20 cellular contexts compared by ENCODE assay signal in the genomic region with DNA sequence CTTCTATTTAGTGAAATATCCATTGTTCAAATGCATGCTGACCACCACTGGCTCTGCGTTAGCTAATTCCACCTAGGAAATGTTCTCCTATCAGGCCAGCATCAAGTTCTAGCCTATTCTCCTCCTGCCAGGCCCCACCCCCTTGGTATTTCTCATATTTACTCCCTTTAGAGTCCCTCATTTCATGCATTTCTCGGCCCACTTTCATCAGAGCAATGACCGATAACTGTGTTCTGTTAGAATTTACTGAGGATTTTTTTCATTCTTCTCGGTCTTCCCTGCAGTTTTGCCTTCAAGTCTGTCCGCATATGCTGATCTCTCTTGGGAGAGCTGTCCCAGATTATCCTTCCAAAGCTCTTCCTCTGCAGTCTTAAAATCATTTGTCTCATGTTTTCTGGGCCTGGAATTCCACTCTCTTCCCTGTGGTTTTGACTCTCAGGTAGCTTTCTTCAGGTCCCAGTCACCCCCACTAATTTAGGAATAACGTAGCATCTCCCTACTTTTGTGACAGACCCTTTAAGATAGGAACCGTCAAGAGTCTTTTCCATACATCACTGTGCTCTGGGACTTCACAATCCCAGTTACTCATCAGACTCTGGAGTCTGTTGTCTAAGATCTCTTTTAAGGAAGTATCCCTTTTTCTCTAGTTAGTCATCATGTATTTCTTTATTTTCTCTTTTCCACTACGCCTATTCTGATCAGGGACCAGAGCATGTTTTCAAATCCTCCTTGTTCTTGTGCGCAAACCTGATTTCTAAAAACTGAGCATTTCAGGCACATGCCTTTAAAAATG.
DNase-seq lines count a peak whose midpoint lies in the region; ATAC-seq and TF ChIP-seq lines count a peak whose summit lies in the region.
"Had no signal": no experiment of that assay in that cellular context is flagged by ENCODE, and none has a peak within 500 bp of the region (broad histone marks: within the 10 kb centered on the region; RNA-seq: fewer than 3 reads in every experiment).

No MANE protein-coding gene starts in this region.

- TF ChIP-seq CTCF in AG10803 (conservative IDR thresholded peaks at IDR 0.05; ENCODE audit: low read length), result no peak
- no peak for TF ChIP-seq CTCF in HFFc6 (IDR thresholded peaks at IDR 0.05)
- TF ChIP-seq CTCF in mammary epithelial cell (conservative IDR thresholded peaks at IDR 0.05 in 1 of 2, IDR thresholded peaks at IDR 0.05 in 1 of 2; ENCODE audit: extremely low read depth in 1 of 2, insufficient read depth in 1 of 2, low read depth in 1 of 2, low read length in 2 of 2), result no peak

- no peaks in the 10 kb centered on the region for H3K79me2 ChIP-seq in mammary epithelial cell (ENCODE audit: insufficient read depth, low read length)

- in situ Hi-C loops in mammary epithelial cell (cut with MboI; ENCODE audit: low sequenced_read_pairs in 2 of 2), result no loop called here

- peak overlapping the region; percentile 56 for H3K4me3 Mint-ChIP-seq in HFFc6
- H3K4me3 Mint-ChIP-seq in activated naive CD8-positive, alpha-beta T cell treated with anti-CD3 and anti-CD28 coated beads for 36 hours, result no peak overlapping the region
- H3K4me3 Mint-ChIP-seq: activated CD8-positive, alpha-beta T cell treated with anti-CD3 and anti-CD28 coated beads for 36 hours; activated T-helper 1 cell treated with anti-CD3 and anti-CD28 coated beads, Interleukin-12 subunit alpha, Interleukin-12 subunit beta, Interleukin-2, Interleukin-4 antibody, amounts not matched to agents 30 ng/mL and 10 ng/mL and 1 ng/mL, durations not matched to agents 14 hours and 24 hours and 36 hours; dendritic cell treated with granulocyte-macrophage colony-stimulating factor and Interleukin-4, amounts not matched to agents 40 ng/mL and 50 ng/mL, for 4 days; IgD-negative memory B cell; nephron; type B pancreatic cell had no signal

- intact Hi-C loops in mammary epithelial cell (cut with micrococcal nuclease), result no loop called here

- H3K27me3 Mint-ChIP-seq in HFFc6 (ENCODE audit: insufficient read depth), result peaks cover 2% of the 10 kb centered on the region; the same call in 1 of the 2 replicates
- no peaks in the 10 kb centered on the region for H3K27me3 Mint-ChIP-seq in activated naive CD8-positive, alpha-beta T cell treated with anti-CD3 and anti-CD28 coated beads for 36 hours
- H3K27me3 Mint-ChIP-seq: activated CD8-positive, alpha-beta T cell treated with anti-CD3 and anti-CD28 coated beads for 36 hours; dendritic cell treated with granulocyte-macrophage colony-stimulating factor and Interleukin-4, amounts not matched to agents 40 ng/mL and 50 ng/mL, for 4 days; type B pancreatic cell had no signal

- no peak overlapping the region for H2AFZ ChIP-seq in mammary epithelial cell (ENCODE audit: low read depth, low read length)

- peaks cover 79% of the 10 kb centered on the region for H3K4me1 Mint-ChIP-seq in HFFc6 (ENCODE audit: low read depth)
- peaks cover 13% of the 10 kb centered on the region for H3K4me1 Mint-ChIP-seq in activated naive CD8-positive, alpha-beta T cell treated with anti-CD3 and anti-CD28 coated beads for 36 hours
- H3K4me1 Mint-ChIP-seq: IgD-negative memory B cell had no signal

- peak overlapping the region; percentile 89 for H3K27ac Mint-ChIP-seq in HFFc6
- no peak overlapping the region for H3K27ac Mint-ChIP-seq in activated naive CD8-positive, alpha-beta T cell treated with anti-CD3 and anti-CD28 coated beads for 36 hours
- H3K27ac Mint-ChIP-seq: activated CD8-positive, alpha-beta T cell treated with anti-CD3 and anti-CD28 coated beads for 36 hours; activated T-helper 1 cell treated with anti-CD3 and anti-CD28 coated beads, Interleukin-12 subunit alpha, Interleukin-12 subunit beta, Interleukin-2, Interleukin-4 antibody, amounts not matched to agents 30 ng/mL and 10 ng/mL and 1 ng/mL, durations not matched to agents 14 hours and 24 hours and 36 hours; dendritic cell treated with granulocyte-macrophage colony-stimulating factor and Interleukin-4, amounts not matched to agents 40 ng/mL and 50 ng/mL, for 4 days; IgD-negative memory B cell; type B pancreatic cell had no signal

- dilution Hi-C loops in mammary epithelial cell (cut with HindIII; ENCODE audit: low sequenced_read_pairs), result no loop called here

- H3K4me3 ChIP-seq in AG10803 (ENCODE audit: low read length) (no peak overlapping the region), mammary epithelial cell (replicated peaks in 1 of 3; ENCODE audit: insufficient read depth in 1 of 3, low read depth in 2 of 3, low read length in 3 of 3) (no peak overlapping the region)
- H3K4me3 ChIP-seq: lung had no signal

- H3K9me3 Mint-ChIP-seq in HFFc6, result no peaks in the 10 kb centered on the region
- no peaks in the 10 kb centered on the region for H3K9me3 Mint-ChIP-seq in activated naive CD8-positive, alpha-beta T cell treated with anti-CD3 and anti-CD28 coated beads for 36 hours
- H3K9me3 Mint-ChIP-seq: activated CD8-positive, alpha-beta T cell treated with anti-CD3 and anti-CD28 coated beads for 36 hours; activated T-helper 1 cell treated with anti-CD3 and anti-CD28 coated beads, Interleukin-12 subunit alpha, Interleukin-12 subunit beta, Interleukin-2, Interleukin-4 antibody, amounts not matched to agents 30 ng/mL and 10 ng/mL and 1 ng/mL, durations not matched to agents 14 hours and 24 hours and 36 hours; dendritic cell treated with granulocyte-macrophage colony-stimulating factor and Interleukin-4, amounts not matched to agents 40 ng/mL and 50 ng/mL, for 4 days; IgD-negative memory B cell; nephron; type B pancreatic cell had no signal

- H3K9ac ChIP-seq in mammary epithelial cell (ENCODE audit: insufficient read depth, low read length), result no peak overlapping the region

- no peaks in the 10 kb centered on the region for H4K20me1 ChIP-seq in mammary epithelial cell (ENCODE audit: insufficient read depth, low read length)

- H3K36me3 Mint-ChIP-seq in HFFc6 (ENCODE audit: low read depth), result no peaks in the 10 kb centered on the region
- no peaks in the 10 kb centered on the region for H3K36me3 Mint-ChIP-seq in activated naive CD8-positive, alpha-beta T cell treated with anti-CD3 and anti-CD28 coated beads for 36 hours
- H3K36me3 Mint-ChIP-seq: IgD-negative memory B cell, type B pancreatic cell had no signal

- peak; percentile 22 for DNase-seq in AG10803 (ENCODE audit: low read depth)
- peak; percentile 23 for DNase-seq in HFFc6
- no peak for DNase-seq in mammary epithelial cell
- peak; percentile 35 for DNase-seq in iris pigment epithelial cell (ENCODE audit: low read depth)
- DNase-seq in activated naive CD4-positive, alpha-beta T cell treated with anti-CD3 and anti-CD28 coated beads, Interleukin-2, amount 50 U/mL, for 16 hours, result no peak
- DNase-seq in activated naive CD8-positive, alpha-beta T cell treated with anti-CD3 and anti-CD28 coated beads for 36 hours, result no peak
- DNase-seq in A172 (ENCODE audit: low spot score), result no peak
- DNase-seq: activated CD8-positive, alpha-beta T cell treated with anti-CD3 and anti-CD28 coated beads for 36 hours; amniotic stem cell; DMS 273 treated with DMSO at 0.1 percent for 48 hours; NCI-H1417; NK-92 treated with Interleukin-12 subunit alpha and Interleukin-12 subunit beta, amount 100 ng/mL, for 24 hours; stimulated activated CD8-positive, alpha-beta memory T cell treated with anti-CD3 and anti-CD28 coated beads, Interleukin-4, amount 100 ng/mL, for 48 hours had no signal

- peaks cover 37% of the 10 kb centered on the region for H3K4me1 ChIP-seq in mammary epithelial cell (ENCODE audit: insufficient read depth, low read length)

- WGBS in mammary epithelial cell (ENCODE audit: low coverage, missing lambda C conversion rate), result 85% methylated on average over 9 of the region's 9 CpGs

- CTCF ChIA-PET in mammary epithelial cell (lab: Charles Lee; ENCODE audit: low non-redundant PET), result no interaction called here

- BruUV-seq in mammary epithelial cell (replicated peaks; lab: Mats Ljungman, UMichigan), result no TSS peak

- H3K4me2 ChIP-seq in mammary epithelial cell (ENCODE audit: insufficient read depth, low read depth, low read length), result peak overlapping the region; percentile 32

- H3K9me3 ChIP-seq in mammary epithelial cell (replicated peaks; ENCODE audit: insufficient read depth, low read length), result no peaks in the 10 kb centered on the region

- no peak for ATAC-seq in HG03432 (IDR thresholded peaks at IDR 0.05; ENCODE audit: unreplicated experiment)
- ATAC-seq: activated CD8-positive, alpha-beta T cell treated with anti-CD3 and anti-CD28 coated beads for 36 hours had no signal

- H3K27me3 ChIP-seq in mammary epithelial cell (ENCODE audit: insufficient read depth, low read length), result no peaks in the 10 kb centered on the region

- no peak overlapping the region for H3K27ac ChIP-seq in mammary epithelial cell (ENCODE audit: insufficient read depth, low read depth, low read length)

- H3K36me3 ChIP-seq in mammary epithelial cell (ENCODE audit: insufficient read depth, low read length), result no peaks in the 10 kb centered on the region

Comparison
In these comparisons a context has a peak if more than half of its experiments do, and no peak if none do; other contexts are left out.
1. DNase-seq: peak in AG10803 (single experiment), HFFc6 (single experiment) and iris pigment epithelial cell (single experiment); none in mammary epithelial cell (single experiment), activated naive CD4-positive, alpha-beta T cell treated with anti-CD3 and anti-CD28 coated beads, Interleukin-2, amount 50 U/mL, for 16 hours (single experiment), activated naive CD8-positive, alpha-beta T cell treated with anti-CD3 and anti-CD28 coated beads for 36 hours (single experiment) and A172 (single experiment).